Comparison of ENCODE assay signal across 8 cellular contexts in genomic region chr5:73448072-73448432, GRCh38. TPM values are rescaled to one million over a fixed set of nuclear protein-coding genes. Genes with fewer than 3 reads are reported as not detected.
DNase-seq lines count a peak whose midpoint lies in the region; ATAC-seq lines count a peak whose summit lies in the region.

No MANE protein-coding gene starts in this region.

- H3K27ac Mint-ChIP-seq in activated naive CD4-positive, alpha-beta T cell treated with anti-CD3 and anti-CD28 coated beads, Interleukin-2, amount 50 U/mL, for 72 hours, result no peak overlapping the region

- ATAC-seq in HG03460 (IDR thresholded peaks at IDR 0.05; ENCODE audit: unreplicated experiment) (peak; percentile 29), GM18870 (IDR thresholded peaks at IDR 0.05; ENCODE audit: unreplicated experiment) (no peak), HG03175 (IDR thresholded peaks at IDR 0.05; ENCODE audit: unreplicated experiment) (no peak)
- peak; percentile 16 to 24 for ATAC-seq in activated naive CD4-positive, alpha-beta T cell treated with anti-CD3 and anti-CD28 coated beads, Interleukin-2, amount 50 U/mL, for 72 hours

- DNase-seq in DMS53 (lab: John Stamatoyannopoulos, UW) (peak; percentile 68), DMS53 treated with DMSO at 0.1 percent for 48 hours (lab: John Stamatoyannopoulos, UW; ENCODE audit: unreplicated experiment) (no peak), left kidney (ENCODE audit: low read depth, low spot score) (peak; percentile 69), NAMALWA (ENCODE audit: low spot score) (no peak)
- DNase-seq in activated naive CD4-positive, alpha-beta T cell treated with anti-CD3 and anti-CD28 coated beads, Interleukin-2, amount 50 U/mL, for 72 hours (ENCODE audit: low spot score in 2 of 2), result peak in 1 of 2 donors; percentile 35

- H3K9me3 Mint-ChIP-seq in activated naive CD4-positive, alpha-beta T cell treated with anti-CD3 and anti-CD28 coated beads, Interleukin-2, amount 50 U/mL, for 72 hours, result peaks cover 0 to 3% of the 10 kb centered on the region in 2 donors

- H3K36me3 Mint-ChIP-seq in activated naive CD4-positive, alpha-beta T cell treated with anti-CD3 and anti-CD28 coated beads, Interleukin-2, amount 50 U/mL, for 72 hours, result peaks cover 0 to 29% of the 10 kb centered on the region in 2 donors

RNA-seq across cellular contexts. Expression of gene FOXD1, which starts 0.5 kb away (rescaled TPM):
- total RNA-seq in activated naive CD4-positive, alpha-beta T cell treated with anti-CD3 and anti-CD28 coated beads, Interleukin-2, amount 50 U/mL, for 72 hours, result under 1 TPM in 1 of 2 donors, not detected in 1; 0.78 TPM

RNA-seq across cellular contexts. Expression of gene BTF3, which starts 50.2 kb away (rescaled TPM):
- 100 to 1,000 TPM; 971 TPM for total RNA-seq in activated naive CD4-positive, alpha-beta T cell treated with anti-CD3 and anti-CD28 coated beads, Interleukin-2, amount 50 U/mL, for 72 hours

Comparison
In these comparisons a context has a peak if more than half of its experiments do, and no peak if none do; other contexts are left out.
1. DNase-seq: peak in DMS53 (single experiment) and left kidney (single experiment); none in DMS53 treated with DMSO at 0.1 percent for 48 hours (single experiment) and NAMALWA (single experiment).
2. ATAC-seq: peak in HG03460 (single experiment) and activated naive CD4-positive, alpha-beta T cell treated with anti-CD3 and anti-CD28 coated beads, Interleukin-2, amount 50 U/mL, for 72 hours (2 of 2); none in GM18870 (single experiment) and HG03175 (single experiment).